ENCODE assay signal across 22 cellular contexts in the genomic region with DNA sequence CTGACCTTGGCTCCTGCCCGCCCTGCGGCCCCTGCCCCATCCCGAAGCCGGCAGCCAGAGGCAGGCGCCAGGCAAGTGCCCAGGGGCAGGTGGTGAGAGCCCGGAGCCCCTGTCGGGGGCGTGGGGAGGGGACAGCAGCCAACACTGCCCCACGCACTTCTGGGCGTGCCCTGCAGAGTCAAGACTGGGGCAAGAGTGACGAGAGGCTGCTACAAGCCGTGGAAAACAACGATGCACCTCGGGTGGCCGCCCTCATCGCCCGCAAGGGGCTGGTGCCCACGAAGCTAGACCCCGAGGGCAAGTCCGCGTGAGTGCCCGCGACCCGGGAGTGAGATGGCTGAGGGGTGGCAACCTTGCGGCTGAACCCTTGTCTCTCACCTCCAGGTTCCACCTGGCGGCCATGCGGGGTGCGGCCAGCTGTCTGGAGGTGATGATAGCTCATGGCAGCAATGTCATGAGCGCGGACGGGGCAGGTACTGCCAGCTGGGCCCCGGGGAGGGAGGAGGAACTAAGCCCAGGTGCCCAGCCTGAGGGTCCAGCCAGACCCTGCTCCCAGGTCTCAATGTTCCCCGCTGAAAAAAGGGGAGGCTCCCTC. TPM values are rescaled to one million over a fixed set of nuclear protein-coding genes. Genes with fewer than 3 reads are reported as not detected.
DNase-seq lines count a peak whose midpoint lies in the region; ATAC-seq and TF ChIP-seq lines count a peak whose summit lies in the region.
"Had no signal": no experiment of that assay in that cellular context is flagged by ENCODE, and none has a peak within 500 bp of the region (broad histone marks: within the 10 kb centered on the region; RNA-seq: fewer than 3 reads in every experiment).

No MANE protein-coding gene starts in this region.

- H3K79me2 ChIP-seq in H9 (ENCODE audit: insufficient read depth, low read length): no peaks in the 10 kb centered on the region

- ATAC-seq in HG03045 (IDR thresholded peaks at IDR 0.05; ENCODE audit: unreplicated experiment) (no peak), GM21825 (IDR thresholded peaks at IDR 0.05; ENCODE audit: unreplicated experiment) (no peak)
- ATAC-seq in activated CD4-positive, CD25-positive, alpha-beta regulatory T cell treated with anti-CD3 and anti-CD28 coated beads, Interleukin-2, amount 50 U/mL, for 24 hours: no peak
- ATAC-seq: left ventricle myocardium superior had no signal

- DNase-seq in COLO668 (lab: John Stamatoyannopoulos, UW; ENCODE audit: unreplicated experiment): peak; percentile 53
- peak; percentile 80 for DNase-seq in H9
- DNase-seq in NT2/D1 (ENCODE audit: low read depth, low spot score): no peak
- DNase-seq in islet precursor cell: peak; percentile 69
- no peak for DNase-seq in stimulated activated naive CD4-positive, alpha-beta T cell (lab: John Stamatoyannopoulos, UW)
- DNase-seq: activated naive CD8-positive, alpha-beta T cell treated with anti-CD3 and anti-CD28 coated beads for 36 hours; activated T-cell treated with anti-CD3 and anti-CD28 coated beads, Interleukin-2, amount 50 U/mL, for 1 hour; effector CD4-positive, alpha-beta T cell; hypothalamus; left ventricle myocardium superior; MG63; naive B cell; NCI-H2171 had no signal

- H4K5ac ChIP-seq in H9 (ENCODE audit: insufficient read length, low read depth, low read length): no peak overlapping the region

- no peak overlapping the region for H3K4me3 ChIP-seq in NT2/D1 (ENCODE audit: insufficient read length, low read depth)
- H3K4me3 ChIP-seq: MG63, vagina had no signal

- TF ChIP-seq CTCF in H9 (conservative IDR thresholded peaks at IDR 0.05): peak; percentile 69

- H3K14ac ChIP-seq in H9 (ENCODE audit: insufficient read depth, low read length): no peak overlapping the region

- H2BK15ac ChIP-seq in H9 (ENCODE audit: low read depth, low read length): no peak overlapping the region

- H3K27ac ChIP-seq in H9 (ENCODE audit: insufficient read length, low read depth, low read length): no peak overlapping the region
- H3K27ac ChIP-seq: vagina had no signal

- H3T11ph ChIP-seq in H9 (ENCODE audit: low read length): no peak overlapping the region

- WGBS in H9 (ENCODE audit: extremely low coverage, insufficient read length, low lambda C conversion rate): no CpG with 5 or more reads among the region's 33 CpGs

- H3K36me3 Mint-ChIP-seq in H9 (ENCODE audit: insufficient read depth in 1 of 3, low read depth in 3 of 3): no peaks in the 10 kb centered on the region; a peak in 3 of 7 replicates

- no peak overlapping the region for H2BK5ac ChIP-seq in H9 (ENCODE audit: insufficient read length, low read length)

- no peak overlapping the region for H3K9ac ChIP-seq in H9 (ENCODE audit: extremely low read depth, insufficient read length, low read length)
- H3K9ac ChIP-seq in NT2/D1 (ENCODE audit: insufficient read length, low read depth): peak overlapping the region; percentile 47

- H3K18ac ChIP-seq in H9 (ENCODE audit: insufficient read length, low read depth, low read length): no peak overlapping the region

- H3K56ac ChIP-seq in H9 (ENCODE audit: insufficient read length, low read depth, low read length): no peak overlapping the region

- H3K9me3 Mint-ChIP-seq in H9: peaks cover 8 to 9% of the 10 kb centered on the region in 2 experiments; a peak in 3 of 5 replicates

- H3K4me2 ChIP-seq in H9 (ENCODE audit: insufficient read depth, insufficient read length, low read length): no peak overlapping the region

- no peak overlapping the region for H4K8ac ChIP-seq in H9 (replicated peaks; ENCODE audit: insufficient read length, low read depth, low read length)

- H4K91ac ChIP-seq in H9 (ENCODE audit: insufficient read length, low read depth, low read length): no peak overlapping the region

- H3K23me2 ChIP-seq in H9 (ENCODE audit: insufficient read length, low read depth, low read length, poor library complexity, severe bottlenecking): no peaks in the 10 kb centered on the region

- H3K27me3 ChIP-seq in H9 (ENCODE audit: insufficient read depth, low read length) (peaks cover 3% of the 10 kb centered on the region; the same call in 1 of the 2 replicates), NT2/D1 (ENCODE audit: insufficient read depth, insufficient read length) (peaks cover 12% of the 10 kb centered on the region)

- H2BK12ac ChIP-seq in H9 (ENCODE audit: insufficient read length, low read depth, low read length): no peak overlapping the region

- H3K27ac Mint-ChIP-seq in H9: no peak overlapping the region
- H3K27ac Mint-ChIP-seq: activated naive CD8-positive, alpha-beta T cell treated with anti-CD3 and anti-CD28 coated beads for 36 hours; stimulated activated naive CD8-positive, alpha-beta T cell treated with anti-CD3 and anti-CD28 coated beads, Interleukin-15, Interleukin-2, amounts not matched to agents 100 ng/mL and 50 ng/mL, for 24 hours had no signal

- no peaks in the 10 kb centered on the region for H3K36me3 ChIP-seq in NT2/D1 (ENCODE audit: insufficient read depth, insufficient read length, low read length)
- H3K36me3 ChIP-seq: MG63, vagina had no signal

- H3K23ac ChIP-seq in H9 (ENCODE audit: insufficient read length, low read depth, low read length): no peak overlapping the region

- no peaks in the 10 kb centered on the region for H4K20me1 ChIP-seq in H9 (ENCODE audit: control insufficient read depth, insufficient read depth, insufficient read length)

- H2AFZ ChIP-seq in H9 (ENCODE audit: low read length): no peak overlapping the region

- no peak overlapping the region for H2AK5ac ChIP-seq in H9 (ENCODE audit: insufficient read length, low read length)

- H3K9me3 ChIP-seq in H9 (ENCODE audit: control insufficient read depth, low read depth, low read length): no peaks in the 10 kb centered on the region
- H3K9me3 ChIP-seq in NT2/D1 (ENCODE audit: insufficient read depth, low read length): no peaks in the 10 kb centered on the region
- H3K9me3 ChIP-seq: MG63, vagina had no signal

- no peak overlapping the region for H2BK20ac ChIP-seq in H9 (ENCODE audit: low read depth, low read length, poor library complexity, severe bottlenecking)

- H3K79me1 ChIP-seq in H9 (ENCODE audit: insufficient read depth, low read depth, low read length, poor library complexity, severe bottlenecking): no peaks in the 10 kb centered on the region

- H3K4me1 ChIP-seq in H9 (ENCODE audit: insufficient read depth, low read length) (no peaks in the 10 kb centered on the region), NT2/D1 (ENCODE audit: insufficient read depth, insufficient read length) (peaks cover 3% of the 10 kb centered on the region)

- no peak overlapping the region for H3K4ac ChIP-seq in H9 (ENCODE audit: low read depth, low read length)

- no peak overlapping the region for H3K4me3 Mint-ChIP-seq in H9
- H3K4me3 Mint-ChIP-seq: activated naive CD8-positive, alpha-beta T cell treated with anti-CD3 and anti-CD28 coated beads for 36 hours; stimulated activated naive CD8-positive, alpha-beta T cell treated with anti-CD3 and anti-CD28 coated beads, Interleukin-15, Interleukin-2, amounts not matched to agents 100 ng/mL and 50 ng/mL, for 24 hours had no signal

- no peak overlapping the region for H2BK120ac ChIP-seq in H9 (ENCODE audit: low read depth, low read length, poor library complexity, severe bottlenecking)

- peaks cover 7 to 18% of the 10 kb centered on the region in 2 experiments for H3K4me1 Mint-ChIP-seq in H9

- peaks cover 69% of the 10 kb centered on the region for H3K27me3 Mint-ChIP-seq in H9 (ENCODE audit: low read depth)

RNA-seq across cellular contexts. Expression of a gene that starts 17.3 kb away (rescaled TPM):
- total RNA-seq in H9 (2021): 2.4 and 2.8 TPM in 2 replicates

RNA-seq across cellular contexts. Expression of a gene that starts 17.4 kb away (rescaled TPM):
- total RNA-seq in H9 (2021): 24.9 and 27.0 TPM in 2 replicates

RNA-seq across cellular contexts. Expression of a gene that starts 29.5 kb away (rescaled TPM):
- 1.2 and 1.4 TPM in 2 replicates for total RNA-seq in H9 (2021)
- total RNA-seq: bronchial epithelial cell, SK-MEL-5, vagina had no signal

RNA-seq across cellular contexts. Expression of a gene that starts 46.4 kb away (rescaled TPM):
- total RNA-seq in H9 (2021): 0.15 TPM in 1 of 2 replicates, not detected in the other
- total RNA-seq: activated naive CD8-positive, alpha-beta T cell treated with anti-CD3 and anti-CD28 coated beads for 36 hours; bronchial epithelial cell; HT1080; left ventricle myocardium superior; pulmonary artery endothelial cell; SK-MEL-5; vagina had no signal

RNA-seq across cellular contexts. Expression of a gene that starts 47.1 kb away (rescaled TPM):
- total RNA-seq in H9 (2021): 31.0 and 33.6 TPM in 2 replicates

Comparison
In these comparisons a context has a peak if more than half of its experiments do, and no peak if none do; other contexts are left out.
1. DNase-seq: peak in COLO668 (single experiment), H9 (single experiment) and islet precursor cell (single experiment); none in NT2/D1 (single experiment) and stimulated activated naive CD4-positive, alpha-beta T cell (0 of 6).